In genomic region chr11:126327280-126328000, GRCh38 we compare ENCODE assay signal across 16 cellular contexts. TPM values are rescaled to one million over a fixed set of nuclear protein-coding genes. Genes with fewer than 3 reads are reported as not detected.
DNase-seq lines count a peak whose midpoint lies in the region; ATAC-seq and TF ChIP-seq lines count a peak whose summit lies in the region.
"Had no signal": no experiment of that assay in that cellular context is flagged by ENCODE, and none has a peak within 500 bp of the region (broad histone marks: within the 10 kb centered on the region; RNA-seq: fewer than 3 reads in every experiment).

No MANE protein-coding gene starts in this region.

- CTCF ChIA-PET in RWPE1 (lab: Yijun Ruan, JAX): no interaction called here

- POLR2A ChIA-PET in RWPE1 (lab: Yijun Ruan, JAX; ENCODE audit: low non-redundant PET): no interaction called here

- peak; percentile 51 for DNase-seq in COLO668 (lab: John Stamatoyannopoulos, UW; ENCODE audit: unreplicated experiment)
- no peak for DNase-seq in RWPE1 (ENCODE audit: low spot score)
- peak; percentile 81 for DNase-seq in renal cortical epithelial cell (ENCODE audit: low read depth)
- DNase-seq in NCI-H526 (lab: John Stamatoyannopoulos, UW): no peak
- no peak for DNase-seq in NCI-H1694 (lab: John Stamatoyannopoulos, UW)
- DNase-seq: activated CD4-positive, CD25-positive, alpha-beta regulatory T cell; foreskin fibroblast; HCEC 1CT; mesendoderm; naive thymus-derived CD8-positive, alpha-beta T cell; NCI-H1436 treated with DMSO at 0.1 percent for 48 hours; NCI-H774; PC-3 had no signal

- no peak for ATAC-seq in SK-N-SH treated with all-trans-retinoic acid at 6 μM for 48 hours
- ATAC-seq: naive thymus-derived CD8-positive, alpha-beta T cell; PC-3 had no signal

- peak overlapping the region; percentile 23; the same call in 1 of the 2 replicates for H3K27ac ChIP-seq in RWPE1
- peak overlapping the region; percentile 30 for H3K27ac ChIP-seq in layer of hippocampus (ENCODE audit: low read depth, low read length)
- H3K27ac ChIP-seq: thoracic aorta had no signal

- no peak for TF ChIP-seq CTCF in RWPE1 (conservative IDR thresholded peaks at IDR 0.05; ENCODE audit: low read depth)

- H3K27me3 ChIP-seq in layer of hippocampus (ENCODE audit: control insufficient read depth, insufficient read depth, low read length): no peaks in the 10 kb centered on the region

TF ChIP-seq in SK-N-SH treated with all-trans-retinoic acid at 6 μM for 48 hours, 23 proteins besides CTCF, POLR2A, EP300 and RAD21:
- TF ChIP-seq ZNF70 (CRISPR knock-in tag; IDR thresholded peaks at IDR 0.05) (no peak), ZC3H10 (CRISPR knock-in tag; IDR thresholded peaks at IDR 0.05) (no peak), BACH2 (CRISPR knock-in tag; IDR thresholded peaks at IDR 0.05; ENCODE audit: borderline replicate concordance) (no peak), ZFP3 (CRISPR knock-in tag; IDR thresholded peaks at IDR 0.05) (no peak), ISL1 (CRISPR knock-in tag; IDR thresholded peaks at IDR 0.05) (no peak), ARNTL (CRISPR knock-in tag; IDR thresholded peaks at IDR 0.05; ENCODE audit: borderline replicate concordance, low read depth) (no peak), ZNF565 (CRISPR knock-in tag; conservative IDR thresholded peaks at IDR 0.05; ENCODE audit: low read depth) (no peak), ZNF8 (CRISPR knock-in tag; IDR thresholded peaks at IDR 0.05) (no peak), TOX (CRISPR knock-in tag; IDR thresholded peaks at IDR 0.05; ENCODE audit: borderline replicate concordance) (no peak), TCF4 (CRISPR knock-in tag; IDR thresholded peaks at IDR 0.05; ENCODE audit: borderline replicate concordance) (no peak), ESRRG (CRISPR knock-in tag; IDR thresholded peaks at IDR 0.05) (no peak), CSDC2 (CRISPR knock-in tag; IDR thresholded peaks at IDR 0.05) (no peak), OSR1 (CRISPR knock-in tag; IDR thresholded peaks at IDR 0.05) (no peak)
- TF ChIP-seq, protein P1, sequence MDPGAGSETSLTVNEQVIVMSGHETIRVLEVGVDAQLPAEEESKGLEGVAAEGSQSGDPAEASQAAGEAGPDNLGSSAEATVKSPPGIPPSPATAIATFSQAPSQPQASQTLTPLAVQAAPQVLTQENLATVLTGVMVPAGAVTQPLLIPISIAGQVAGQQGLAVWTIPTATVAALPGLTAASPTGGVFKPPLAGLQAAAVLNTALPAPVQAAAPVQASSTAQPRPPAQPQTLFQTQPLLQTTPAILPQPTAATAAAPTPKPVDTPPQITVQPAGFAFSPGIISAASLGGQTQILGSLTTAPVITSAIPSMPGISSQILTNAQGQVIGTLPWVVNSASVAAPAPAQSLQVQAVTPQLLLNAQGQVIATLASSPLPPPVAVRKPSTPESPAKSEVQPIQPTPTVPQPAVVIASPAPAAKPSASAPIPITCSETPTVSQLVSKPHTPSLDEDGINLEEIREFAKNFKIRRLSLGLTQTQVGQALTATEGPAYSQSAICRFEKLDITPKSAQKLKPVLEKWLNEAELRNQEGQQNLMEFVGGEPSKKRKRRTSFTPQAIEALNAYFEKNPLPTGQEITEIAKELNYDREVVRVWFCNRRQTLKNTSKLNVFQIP (CRISPR knock-in tag; IDR thresholded peaks at IDR 0.05; ENCODE audit: borderline replicate concordance, low read depth): no peak
- TF ChIP-seq, protein P2, sequence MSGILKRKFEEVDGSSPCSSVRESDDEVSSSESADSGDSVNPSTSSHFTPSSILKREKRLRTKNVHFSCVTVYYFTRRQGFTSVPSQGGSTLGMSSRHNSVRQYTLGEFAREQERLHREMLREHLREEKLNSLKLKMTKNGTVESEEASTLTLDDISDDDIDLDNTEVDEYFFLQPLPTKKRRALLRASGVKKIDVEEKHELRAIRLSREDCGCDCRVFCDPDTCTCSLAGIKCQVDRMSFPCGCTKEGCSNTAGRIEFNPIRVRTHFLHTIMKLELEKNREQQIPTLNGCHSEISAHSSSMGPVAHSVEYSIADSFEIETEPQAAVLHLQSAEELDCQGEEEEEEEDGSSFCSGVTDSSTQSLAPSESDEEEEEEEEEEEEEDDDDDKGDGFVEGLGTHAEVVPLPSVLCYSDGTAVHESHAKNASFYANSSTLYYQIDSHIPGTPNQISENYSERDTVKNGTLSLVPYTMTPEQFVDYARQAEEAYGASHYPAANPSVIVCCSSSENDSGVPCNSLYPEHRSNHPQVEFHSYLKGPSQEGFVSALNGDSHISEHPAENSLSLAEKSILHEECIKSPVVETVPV (CRISPR knock-in tag; IDR thresholded peaks at IDR 0.05): no peak
- TF ChIP-seq, protein P3, sequence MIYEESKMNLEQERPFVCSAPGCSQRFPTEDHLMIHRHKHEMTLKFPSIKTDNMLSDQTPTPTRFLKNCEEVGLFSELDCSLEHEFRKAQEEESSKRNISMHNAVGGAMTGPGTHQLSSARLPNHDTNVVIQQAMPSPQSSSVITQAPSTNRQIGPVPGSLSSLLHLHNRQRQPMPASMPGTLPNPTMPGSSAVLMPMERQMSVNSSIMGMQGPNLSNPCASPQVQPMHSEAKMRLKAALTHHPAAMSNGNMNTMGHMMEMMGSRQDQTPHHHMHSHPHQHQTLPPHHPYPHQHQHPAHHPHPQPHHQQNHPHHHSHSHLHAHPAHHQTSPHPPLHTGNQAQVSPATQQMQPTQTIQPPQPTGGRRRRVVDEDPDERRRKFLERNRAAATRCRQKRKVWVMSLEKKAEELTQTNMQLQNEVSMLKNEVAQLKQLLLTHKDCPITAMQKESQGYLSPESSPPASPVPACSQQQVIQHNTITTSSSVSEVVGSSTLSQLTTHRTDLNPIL (CRISPR knock-in tag; IDR thresholded peaks at IDR 0.05; ENCODE audit: low read depth): no peak

RNA-seq across cellular contexts. Expression of gene DCPS, which starts 23.6 kb away (rescaled TPM):
- 9.2 and 9.4 TPM in 2 replicates for total RNA-seq in renal cortical epithelial cell

RNA-seq across cellular contexts. Expression of gene ST3GAL4, which starts 28.0 kb away (rescaled TPM):
- 13.9 and 17.8 TPM in 2 replicates for total RNA-seq in renal cortical epithelial cell

RNA-seq across cellular contexts. Expression of gene TIRAP, which starts 44.5 kb away (rescaled TPM):
- total RNA-seq in renal cortical epithelial cell: 1.4 and 5.1 TPM in 2 replicates

RNA-seq across cellular contexts. Expression of gene FOXRED1, which starts 58.5 kb away (rescaled TPM):
- total RNA-seq in renal cortical epithelial cell: 16.3 and 20.1 TPM in 2 replicates

RNA-seq across cellular contexts. Expression of gene SRPRA, which starts 58.7 kb away (rescaled TPM):
- 26.4 and 66.6 TPM in 2 replicates for total RNA-seq in renal cortical epithelial cell

Comparison
In these comparisons a context has a peak if more than half of its experiments do, and no peak if none do; other contexts are left out.
1. DNase-seq: peak in COLO668 (single experiment) and renal cortical epithelial cell (single experiment); none in RWPE1 (single experiment), NCI-H526 (0 of 2) and NCI-H1694 (single experiment).